1 cellular context compared by ENCODE assay signal in genomic region chr1:160834945-160835565, GRCh38.
TF ChIP-seq lines count a peak whose summit lies in the region.

No MANE protein-coding gene starts in this region.

TF ChIP-seq in GM23338, 12 proteins besides CTCF, POLR2A, EP300 and RAD21 (continued from another document):
- TF ChIP-seq POLR2AphosphoS5 (IDR thresholded peaks at IDR 0.05; ENCODE audit: low read depth) (no peak), ZNF462 (CRISPR knock-in tag; IDR thresholded peaks at IDR 0.05) (no peak), NANOG (IDR thresholded peaks at IDR 0.05; ENCODE audit: borderline replicate concordance) (no peak), EZH2phosphoT487 (IDR thresholded peaks at IDR 0.05; ENCODE audit: unreplicated experiment) (no peak), ETS1 (IDR thresholded peaks at IDR 0.05) (no peak)
TF ChIP-seq in GM23338: peak in this region for 0.
